13 cellular contexts compared by ENCODE assay signal in genomic region chr20:22684763-22685443, GRCh38.
DNase-seq lines count a peak whose midpoint lies in the region; ATAC-seq and TF ChIP-seq lines count a peak whose summit lies in the region.
"Had no signal": no experiment of that assay in that cellular context is flagged by ENCODE, and none has a peak within 500 bp of the region (broad histone marks: within the 10 kb centered on the region; RNA-seq: fewer than 3 reads in every experiment).

No MANE protein-coding gene starts in this region.

- H4K91ac ChIP-seq in trophoblast cell (ENCODE audit: low read depth, low read length) = no peak overlapping the region

- no peak for DNase-seq in CD4-positive, CD25-positive, alpha-beta regulatory T cell
- DNase-seq in ELF-1 (ENCODE audit: low read depth, low spot score) (peak; percentile 21), NCI-H69 (lab: John Stamatoyannopoulos, UW) (peak; percentile 69), trophoblast cell (no peak), glutamatergic neuron (no peak), anterior cingulate cortex (lab: John Stamatoyannopoulos, UW) (no peak)
- DNase-seq: NCI-H187 treated with DMSO at 0.1 percent for 48 hours had no signal

- no CpG with 5 or more reads among the region's 7 CpGs for WGBS in trophoblast cell (ENCODE audit: extremely low coverage, insufficient coverage, insufficient read length)

- no peaks in the 10 kb centered on the region for H3K4me1 ChIP-seq in CD4-positive, CD25-positive, alpha-beta regulatory T cell (ENCODE audit: control insufficient read depth, insufficient read depth, low read length, poor library complexity, severe bottlenecking)
- H3K4me1 ChIP-seq in trophoblast cell (ENCODE audit: control insufficient read depth in 1 of 2, insufficient read depth in 2 of 2, low read length in 2 of 2) = peaks cover 0 to 2% of the 10 kb centered on the region in 2 experiments
- H3K4me1 ChIP-seq: parathyroid adenoma had no signal

- no peaks in the 10 kb centered on the region for H3K27me3 ChIP-seq in CD4-positive, CD25-positive, alpha-beta regulatory T cell (ENCODE audit: control insufficient read depth, insufficient read depth, low read length)
- no peaks in the 10 kb centered on the region for H3K27me3 ChIP-seq in trophoblast cell (ENCODE audit: insufficient read depth, low read length)

- H3K36me3 ChIP-seq in CD4-positive, CD25-positive, alpha-beta regulatory T cell (ENCODE audit: control insufficient read depth, insufficient read depth, low read length) = no peaks in the 10 kb centered on the region
- no peaks in the 10 kb centered on the region for H3K36me3 ChIP-seq in trophoblast cell (ENCODE audit: control insufficient read depth in 1 of 2, insufficient read depth in 2 of 2, low read length in 2 of 2)

- H2BK5ac ChIP-seq in trophoblast cell (ENCODE audit: low read depth, low read length, poor library complexity) = no peak overlapping the region

- H2BK12ac ChIP-seq in trophoblast cell (ENCODE audit: low read length) = no peak overlapping the region

- no peak overlapping the region for H3K27ac ChIP-seq in CD4-positive, CD25-positive, alpha-beta regulatory T cell (ENCODE audit: insufficient read depth, low read length, poor library complexity, severe bottlenecking)
- H3K27ac ChIP-seq in trophoblast cell (ENCODE audit: low read depth, low read length) = no peak overlapping the region
- H3K27ac ChIP-seq: parathyroid adenoma had no signal

- H2BK120ac ChIP-seq in trophoblast cell (ENCODE audit: insufficient read depth, low read length, poor library complexity) = no peak overlapping the region

- H3K27ac Mint-ChIP-seq in CD4-positive, CD25-positive, alpha-beta regulatory T cell = peak overlapping the region in 2 of 3 donors; percentile 17 to 75
- peak overlapping the region; percentile 7 for H3K27ac Mint-ChIP-seq in dendritic cell treated with granulocyte-macrophage colony-stimulating factor and Interleukin-4, amounts not matched to agents 40 ng/mL and 50 ng/mL, for 4 days
- H3K27ac Mint-ChIP-seq in glutamatergic neuron (ENCODE audit: unreplicated experiment) = no peak overlapping the region
- H3K27ac Mint-ChIP-seq: activated naive CD8-positive, alpha-beta T cell; type B pancreatic cell had no signal

- no peak overlapping the region for H2AFZ ChIP-seq in trophoblast cell (ENCODE audit: insufficient read depth, low read length, poor library complexity)
- H2AFZ ChIP-seq: parathyroid adenoma had no signal

- no peak overlapping the region for H3K23ac ChIP-seq in trophoblast cell (ENCODE audit: low read length)

- H4K12ac ChIP-seq in trophoblast cell (ENCODE audit: low read depth, low read length) = no peak overlapping the region

- H3K79me1 ChIP-seq in trophoblast cell (ENCODE audit: low read length) = no peaks in the 10 kb centered on the region

- no peak overlapping the region for H3K18ac ChIP-seq in trophoblast cell (ENCODE audit: low read length)

- H4K8ac ChIP-seq in trophoblast cell (ENCODE audit: low read depth, low read length) = no peak overlapping the region

- no peak overlapping the region for H3K4ac ChIP-seq in trophoblast cell (ENCODE audit: low read depth, low read length)

- peaks cover 2% of the 10 kb centered on the region for H3K27me3 Mint-ChIP-seq in CD4-positive, CD25-positive, alpha-beta regulatory T cell
- peaks cover 12% of the 10 kb centered on the region for H3K27me3 Mint-ChIP-seq in dendritic cell treated with granulocyte-macrophage colony-stimulating factor and Interleukin-4, amounts not matched to agents 40 ng/mL and 50 ng/mL, for 4 days
- peaks cover 2% of the 10 kb centered on the region for H3K27me3 Mint-ChIP-seq in glutamatergic neuron (ENCODE audit: unreplicated experiment)
- H3K27me3 Mint-ChIP-seq: activated naive CD8-positive, alpha-beta T cell had no signal

- H3K9me3 ChIP-seq in CD4-positive, CD25-positive, alpha-beta regulatory T cell (ENCODE audit: control insufficient read depth in 2 of 2, low read length in 2 of 2) = no peaks in the 10 kb centered on the region
- H3K9me3 ChIP-seq in trophoblast cell (ENCODE audit: insufficient read depth, low read depth, low read length) = no peaks in the 10 kb centered on the region
- H3K9me3 ChIP-seq: mucosa of descending colon had no signal

- H3K14ac ChIP-seq in trophoblast cell (ENCODE audit: low read length) = no peak overlapping the region

- H3K9me3 Mint-ChIP-seq in CD4-positive, CD25-positive, alpha-beta regulatory T cell = peaks cover 0 to 5% (median 0%) of the 10 kb centered on the region in 7 donors
- H3K9me3 Mint-ChIP-seq in dendritic cell treated with granulocyte-macrophage colony-stimulating factor and Interleukin-4, amounts not matched to agents 40 ng/mL and 50 ng/mL, for 4 days = no peaks in the 10 kb centered on the region
- no peaks in the 10 kb centered on the region for H3K9me3 Mint-ChIP-seq in glutamatergic neuron (ENCODE audit: unreplicated experiment)
- H3K9me3 Mint-ChIP-seq: type B pancreatic cell had no signal

- H3K4me3 ChIP-seq in CD4-positive, CD25-positive, alpha-beta regulatory T cell (ENCODE audit: low read depth, low read length) = no peak overlapping the region
- no peak overlapping the region for H3K4me3 ChIP-seq in trophoblast cell (ENCODE audit: low read depth, low read length)
- H3K4me3 ChIP-seq: mucosa of descending colon had no signal

- no peak overlapping the region for H3K4me3 Mint-ChIP-seq in CD4-positive, CD25-positive, alpha-beta regulatory T cell
- no peak overlapping the region for H3K4me3 Mint-ChIP-seq in dendritic cell treated with granulocyte-macrophage colony-stimulating factor and Interleukin-4, amounts not matched to agents 40 ng/mL and 50 ng/mL, for 4 days
- H3K4me3 Mint-ChIP-seq in glutamatergic neuron (ENCODE audit: unreplicated experiment) = no peak overlapping the region
- H3K4me3 Mint-ChIP-seq: activated naive CD8-positive, alpha-beta T cell; type B pancreatic cell had no signal

- ATAC-seq in CD4-positive, CD25-positive, alpha-beta regulatory T cell (ENCODE audit: low read depth in 2 of 2) = no peak
- no peak for ATAC-seq in GM18517 (IDR thresholded peaks at IDR 0.05; ENCODE audit: unreplicated experiment)

- H3K79me2 ChIP-seq in trophoblast cell (ENCODE audit: control insufficient read depth, insufficient read depth, low read length, poor library complexity) = no peaks in the 10 kb centered on the region
- H3K79me2 ChIP-seq: parathyroid adenoma had no signal

- H3K4me2 ChIP-seq in trophoblast cell (ENCODE audit: low read length) = no peak overlapping the region

- H2AK5ac ChIP-seq in trophoblast cell (ENCODE audit: low read length) = no peak overlapping the region

- intact Hi-C loops in dendritic cell treated with granulocyte-macrophage colony-stimulating factor and Interleukin-4, amounts not matched to agents 40 ng/mL and 50 ng/mL, for 4 days (cut with micrococcal nuclease) = loop anchor here (1.0 kb wide), 1 partner anchor 346 kb away; no protein-coding TSS in a partner anchor

- no peak overlapping the region for H3K9ac ChIP-seq in trophoblast cell (ENCODE audit: low read length)
- H3K9ac ChIP-seq: parathyroid adenoma had no signal

- no peaks in the 10 kb centered on the region for H3K4me1 Mint-ChIP-seq in CD4-positive, CD25-positive, alpha-beta regulatory T cell
- H3K4me1 Mint-ChIP-seq in dendritic cell treated with granulocyte-macrophage colony-stimulating factor and Interleukin-4, amounts not matched to agents 40 ng/mL and 50 ng/mL, for 4 days (ENCODE audit: low read depth) = peaks cover 51% of the 10 kb centered on the region
- no peaks in the 10 kb centered on the region for H3K4me1 Mint-ChIP-seq in glutamatergic neuron (ENCODE audit: low read depth, unreplicated experiment)

- TF ChIP-seq CTCF in glutamatergic neuron (IDR thresholded peaks at IDR 0.05; ENCODE audit: partially characterized antibody, unreplicated experiment) = no peak

- no peaks in the 10 kb centered on the region for H3K36me3 Mint-ChIP-seq in CD4-positive, CD25-positive, alpha-beta regulatory T cell
- no peaks in the 10 kb centered on the region for H3K36me3 Mint-ChIP-seq in dendritic cell treated with granulocyte-macrophage colony-stimulating factor and Interleukin-4, amounts not matched to agents 40 ng/mL and 50 ng/mL, for 4 days (ENCODE audit: low read depth)
- H3K36me3 Mint-ChIP-seq in glutamatergic neuron (ENCODE audit: unreplicated experiment) = no peaks in the 10 kb centered on the region
- H3K36me3 Mint-ChIP-seq: activated naive CD8-positive, alpha-beta T cell; type B pancreatic cell had no signal

Comparison
In these comparisons a context has a peak if more than half of its experiments do, and no peak if none do; other contexts are left out.
1. DNase-seq: peak in ELF-1 (single experiment) and NCI-H69 (single experiment); none in CD4-positive, CD25-positive, alpha-beta regulatory T cell (0 of 3), trophoblast cell (0 of 2), glutamatergic neuron (single experiment) and anterior cingulate cortex (0 of 58).